ENCODE assay signal across 34 cellular contexts in genomic region chr12:114420553-114420952, GRCh38. TPM values are rescaled to one million over a fixed set of nuclear protein-coding genes. Genes with fewer than 3 reads are reported as not detected.
"Had no signal": no experiment of that assay in that cellular context is flagged by ENCODE, and none has a peak within 500 bp of the region (broad histone marks: within the 10 kb centered on the region; RNA-seq: fewer than 3 reads in every experiment).

No MANE protein-coding gene starts in this region.

- DNase-seq: naive B cell; naive thymus-derived CD8-positive, alpha-beta T cell; nephron progenitor cell; occipital lobe; ovary; posterior cingulate gyrus; psoas muscle; spleen; stimulated activated CD4-positive, alpha-beta T cell treated with anti-CD3 and anti-CD28 coated beads, Interleukin-12 subunit alpha, Interleukin-12 subunit beta, amount 100 ng/mL, for 4 hours; stimulated activated CD4-positive, alpha-beta T cell treated with anti-CD3 and anti-CD28 coated beads, Interleukin-1b, Interleukin-23, amount 100 ng/mL, for 48 hours; stimulated activated CD4-positive, alpha-beta T cell treated with anti-CD3 and anti-CD28 coated beads, Interleukin-4, amount 100 ng/mL, for 1 hour; stimulated activated CD4-positive, alpha-beta T cell treated with anti-CD3 and anti-CD28 coated beads, Interleukin-4, amount 100 ng/mL, for 4 hours; stimulated activated CD8-positive, alpha-beta memory T cell treated with anti-CD3 and anti-CD28 coated beads, Interleukin-4, amount 100 ng/mL, for 48 hours; stimulated activated naive CD4-positive, alpha-beta T cell; stimulated activated naive CD8-positive, alpha-beta T cell treated with anti-CD3 and anti-CD28 coated beads, Interleukin-15, amount 100 ng/mL, for 72 hours; stimulated activated naive CD8-positive, alpha-beta T cell treated with anti-CD3 and anti-CD28 coated beads, Interleukin-15, Interleukin-2, amounts not matched to agents 100 U/mL and 50 U/mL, for 24 hours; substantia nigra; testis; tibial artery; transverse colon; upper lobe of right lung; uterus had no signal

- H3K27ac Mint-ChIP-seq: naive B cell; naive thymus-derived CD8-positive, alpha-beta T cell; natural killer cell treated with Interleukin-12 subunit alpha and Interleukin-12 subunit beta and Interleukin-15 and Interleukin-18, amount 100 ng/mL, for 72 hours; nephron progenitor cell; progenitor cell of endocrine pancreas; stimulated activated memory B cell treated with anti-CD40 and anti-IgM and Interleukin-4, amounts not matched to agents 10 μg/mL and 1 μg/mL and 100 μg/mL, for 72 hours; stimulated activated naive CD8-positive, alpha-beta T cell treated with anti-CD3 and anti-CD28 coated beads, Interleukin-15, amount 100 ng/mL, for 72 hours; type B pancreatic cell had no signal

- H2AFZ ChIP-seq: parathyroid adenoma had no signal

- H3K4me3 ChIP-seq: ovary, psoas muscle, skin epidermis, smooth muscle cell, spleen, suprapubic skin, testis, tibial artery, transverse colon, upper lobe of right lung, uterus had no signal

- H3K4me1 ChIP-seq: parathyroid adenoma, psoas muscle, spleen, suprapubic skin, testis, tibial artery, transverse colon, upper lobe of right lung, uterus had no signal

- H3K4me2 ChIP-seq: smooth muscle cell had no signal

- H3K27me3 ChIP-seq: ovary, testis had no signal

- H3K79me2 ChIP-seq: parathyroid adenoma had no signal

- H3K4me1 Mint-ChIP-seq: naive B cell; nephron progenitor cell; neural crest cell; stimulated activated memory B cell treated with anti-CD40 and anti-IgM and Interleukin-4, amounts not matched to agents 10 μg/mL and 1 μg/mL and 100 μg/mL, for 72 hours; stimulated activated naive CD8-positive, alpha-beta T cell treated with anti-CD3 and anti-CD28 coated beads, Interleukin-15, amount 100 ng/mL, for 72 hours had no signal

- H3K36me3 Mint-ChIP-seq: naive B cell; naive thymus-derived CD8-positive, alpha-beta T cell; natural killer cell treated with Interleukin-12 subunit alpha and Interleukin-12 subunit beta and Interleukin-15 and Interleukin-18, amount 100 ng/mL, for 72 hours; stimulated activated memory B cell treated with anti-CD40 and anti-IgM and Interleukin-4, amounts not matched to agents 10 μg/mL and 1 μg/mL and 100 μg/mL, for 72 hours; type B pancreatic cell had no signal

- H3K9me3 ChIP-seq: ovary, psoas muscle, spleen, suprapubic skin, testis, tibial artery, transverse colon, upper lobe of right lung, uterus had no signal

- H3K9me3 Mint-ChIP-seq: natural killer cell treated with Interleukin-12 subunit alpha and Interleukin-12 subunit beta and Interleukin-15 and Interleukin-18, amount 100 ng/mL, for 72 hours; nephron progenitor cell; neural crest cell; stimulated activated naive CD8-positive, alpha-beta T cell treated with anti-CD3 and anti-CD28 coated beads, Interleukin-15, amount 100 ng/mL, for 72 hours; type B pancreatic cell had no signal

- H3K27ac ChIP-seq: ovary, parathyroid adenoma, psoas muscle, skin epidermis, spleen, suprapubic skin, testis, tibial artery, transverse colon, upper lobe of right lung, uterus had no signal

- H3K9ac ChIP-seq: parathyroid adenoma had no signal

- ATAC-seq: naive thymus-derived CD8-positive, alpha-beta T cell; natural killer cell treated with Interleukin-12 subunit alpha and Interleukin-12 subunit beta and Interleukin-15 and Interleukin-18, amount 100 ng/mL, for 72 hours; psoas muscle; sciatic nerve; stimulated activated memory B cell treated with anti-CD40 and anti-IgM and Interleukin-4, amounts not matched to agents 10 μg/mL and 1 μg/mL and 100 μg/mL, for 72 hours; stimulated activated naive CD8-positive, alpha-beta T cell treated with anti-CD3 and anti-CD28 coated beads, Interleukin-15, amount 100 ng/mL, for 72 hours; stimulated activated naive CD8-positive, alpha-beta T cell treated with anti-CD3 and anti-CD28 coated beads, Interleukin-15, Interleukin-2, amounts not matched to agents 100 U/mL and 50 U/mL, for 24 hours; upper lobe of right lung had no signal

- H3K36me3 ChIP-seq: ovary, spleen, suprapubic skin, tibial artery, transverse colon, upper lobe of right lung, uterus had no signal

- H3K4me3 Mint-ChIP-seq: naive B cell; naive thymus-derived CD8-positive, alpha-beta T cell; natural killer cell treated with Interleukin-12 subunit alpha and Interleukin-12 subunit beta and Interleukin-15 and Interleukin-18, amount 100 ng/mL, for 72 hours; nephron progenitor cell; neural crest cell; stimulated activated memory B cell treated with anti-CD40 and anti-IgM and Interleukin-4, amounts not matched to agents 10 μg/mL and 1 μg/mL and 100 μg/mL, for 72 hours; stimulated activated naive CD8-positive, alpha-beta T cell treated with anti-CD3 and anti-CD28 coated beads, Interleukin-15, amount 100 ng/mL, for 72 hours; type B pancreatic cell had no signal

RNA-seq across cellular contexts. Expression of gene TBX5, which starts 14.6 kb away (rescaled TPM):
- total RNA-seq: naive thymus-derived CD8-positive, alpha-beta T cell; natural killer cell treated with Interleukin-12 subunit alpha and Interleukin-12 subunit beta and Interleukin-15 and Interleukin-18, amount 100 ng/mL, for 72 hours; neural crest cell; occipital lobe; osteoblast; progenitor cell of endocrine pancreas; renal cortical epithelial cell; sciatic nerve; smooth muscle cell; spleen; transverse colon; uterus had no signal
- polyA plus RNA-seq: naive thymus-derived CD8-positive, alpha-beta T cell; psoas muscle; smooth muscle cell; spleen had no signal
